1 cellular context compared by ENCODE assay signal in the genomic region with DNA sequence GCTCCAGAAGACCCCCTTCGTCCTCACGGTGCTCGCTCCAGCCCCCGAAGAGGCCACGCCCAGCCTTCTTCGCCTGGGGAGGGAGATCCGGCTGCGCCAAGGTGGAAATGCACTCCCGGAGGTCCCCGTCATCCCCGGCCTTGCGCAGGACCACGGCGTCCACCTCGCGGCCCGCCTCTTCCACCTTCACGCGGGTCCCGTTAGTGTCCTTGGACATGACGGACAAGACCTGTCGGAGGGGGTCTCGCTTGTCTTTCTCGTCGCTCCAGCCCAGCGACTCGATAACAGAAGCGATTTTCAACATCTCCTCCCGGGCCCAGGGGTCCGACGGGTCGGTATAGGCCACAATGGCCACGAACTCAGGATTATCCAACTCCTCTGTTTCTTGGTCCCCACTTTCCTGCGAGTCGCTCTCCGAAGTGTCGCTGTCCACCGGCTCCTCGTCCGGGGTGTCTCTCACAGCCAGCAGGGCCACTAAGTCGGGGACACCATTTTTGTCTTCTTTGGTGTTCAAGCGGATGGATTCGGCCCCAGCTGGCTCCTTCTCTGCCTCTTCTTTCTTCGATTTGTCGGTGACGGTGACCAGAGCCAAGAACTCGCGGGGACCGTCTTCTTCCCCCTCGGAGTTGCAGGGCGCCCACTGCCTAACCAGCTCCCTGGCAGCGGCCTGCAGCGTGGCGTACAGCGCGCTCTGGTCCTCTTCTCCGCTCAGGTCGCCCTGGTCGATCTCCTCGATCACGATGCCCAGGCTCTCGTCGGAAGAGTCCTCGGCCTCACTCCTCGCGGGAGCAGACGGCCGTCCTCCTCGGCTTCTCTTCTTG.
TF ChIP-seq lines count a peak whose summit lies in the region.

No MANE protein-coding gene starts in this region.

TF ChIP-seq in H1, 55 proteins besides CTCF, POLR2A, EP300 and RAD21:
- TF ChIP-seq RNF2 (IDR thresholded peaks at IDR 0.05; ENCODE audit: borderline replicate concordance, low read depth, low read length, missing control alignments, poor library complexity, severe bottlenecking) = no peak
- TF ChIP-seq SUZ12 (IDR thresholded peaks at IDR 0.05; ENCODE audit: low read length) = peak; percentile 49; the same call in 1 of the 2 replicates
- peak; percentile 65 for TF ChIP-seq EZH2 (IDR thresholded peaks at IDR 0.05; ENCODE audit: low read depth, low read length, severe bottlenecking)
